Comparison of ENCODE assay signal across 24 cellular contexts in the genomic region with DNA sequence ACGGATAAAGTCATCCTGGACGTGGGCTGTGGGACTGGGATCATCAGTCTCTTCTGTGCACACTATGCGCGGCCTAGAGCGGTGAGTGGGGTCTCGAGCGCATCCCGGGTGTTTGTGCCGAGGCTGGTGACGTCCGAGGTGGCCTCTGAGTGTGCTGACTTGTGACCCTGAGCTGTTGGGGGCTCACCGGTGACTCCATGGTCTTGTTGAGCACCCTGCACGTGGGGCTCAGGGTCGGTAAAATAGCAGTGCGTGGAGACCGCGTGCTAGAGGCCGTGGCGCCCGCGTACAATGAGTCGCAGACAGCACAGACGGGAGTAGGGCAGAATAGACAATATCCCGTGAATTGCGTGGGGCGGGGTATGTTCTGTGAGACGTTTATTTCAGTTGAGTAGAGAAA. TPM values are rescaled to one million over a fixed set of nuclear protein-coding genes. Genes with fewer than 3 reads are reported as not detected.
DNase-seq lines count a peak whose midpoint lies in the region; ATAC-seq and TF ChIP-seq lines count a peak whose summit lies in the region.
"Had no signal": no experiment of that assay in that cellular context is flagged by ENCODE, and none has a peak within 500 bp of the region (broad histone marks: within the 10 kb centered on the region; RNA-seq: fewer than 3 reads in every experiment).

No MANE protein-coding gene starts in this region.

- H2BK12ac ChIP-seq in mesenchymal stem cell (ENCODE audit: low read length in 2 of 2), result no peak overlapping the region

- H3K27me3 Mint-ChIP-seq in activated CD4-positive, alpha-beta T cell treated with anti-CD3 and anti-CD28 coated beads, Interleukin-2, amount 10 ng/mL, durations not matched to agents 24 days and 14 days, result no peaks in the 10 kb centered on the region
- no peaks in the 10 kb centered on the region for H3K27me3 Mint-ChIP-seq in CD8-positive, alpha-beta T cell (ENCODE audit: low read depth)
- H3K27me3 Mint-ChIP-seq: B cell; CD4-positive, CD25-positive, alpha-beta regulatory T cell; CD8-positive, alpha-beta memory T cell had no signal

- H3K27ac ChIP-seq in CD8-positive, alpha-beta T cell (ENCODE audit: low read depth, low read length), result no peak overlapping the region
- H3K27ac ChIP-seq in mesenchymal stem cell (ENCODE audit: low read length, poor library complexity, severe bottlenecking) (no peak overlapping the region), right lobe of liver (no peak overlapping the region)
- H3K27ac ChIP-seq: 22Rv1, BLaER1, C4-2B had no signal

- H3K36me3 ChIP-seq in CD8-positive, alpha-beta T cell (ENCODE audit: insufficient read depth, low read length), result peaks cover 87% of the 10 kb centered on the region
- H3K36me3 ChIP-seq in mesenchymal stem cell (ENCODE audit: control insufficient read depth in 1 of 2, insufficient read depth in 2 of 2, low read depth in 1 of 2, low read length in 2 of 2) (peaks cover 75 to 98% of the 10 kb centered on the region in 2 experiments), right lobe of liver (peaks cover 11 to 81% (median 29%) of the 10 kb centered on the region in 4 donors)

- no peaks in the 10 kb centered on the region for H3K4me1 Mint-ChIP-seq in activated CD4-positive, alpha-beta T cell treated with anti-CD3 and anti-CD28 coated beads, Interleukin-2, amount 10 ng/mL, durations not matched to agents 24 days and 14 days
- H3K4me1 Mint-ChIP-seq in CD8-positive, alpha-beta T cell (ENCODE audit: low read depth), result peaks cover 49% of the 10 kb centered on the region
- peaks cover 41% of the 10 kb centered on the region for H3K4me1 Mint-ChIP-seq in stimulated activated effector memory CD8-positive, alpha-beta T cell treated with anti-CD3 and anti-CD28 coated beads, Interleukin-12 subunit alpha, Interleukin-12 subunit beta, amount 100 ng/mL, for 72 hours
- H3K4me1 Mint-ChIP-seq: B cell, GM23338, H9 had no signal

- no peaks in the 10 kb centered on the region for H3K9me3 ChIP-seq in CD8-positive, alpha-beta T cell (ENCODE audit: low read length)
- H3K9me3 ChIP-seq in mesenchymal stem cell (ENCODE audit: control insufficient read depth, low read length) (peaks cover 5% of the 10 kb centered on the region), right lobe of liver (no peaks in the 10 kb centered on the region)

- no peak overlapping the region for H2AK5ac ChIP-seq in mesenchymal stem cell (ENCODE audit: low read length, severe bottlenecking)

- no peak overlapping the region for H2BK5ac ChIP-seq in mesenchymal stem cell (ENCODE audit: low read depth, low read length, poor library complexity, severe bottlenecking)

- no peak overlapping the region for H3K4me2 ChIP-seq in mesenchymal stem cell (ENCODE audit: low read length, poor library complexity, severe bottlenecking)
- H3K4me2 ChIP-seq: BLaER1, GM23338 had no signal

- H3K4me3 Mint-ChIP-seq in activated CD4-positive, alpha-beta T cell treated with anti-CD3 and anti-CD28 coated beads, Interleukin-2, amount 10 ng/mL, durations not matched to agents 24 days and 14 days, result no peak overlapping the region
- H3K4me3 Mint-ChIP-seq in CD8-positive, alpha-beta T cell, result no peak overlapping the region
- H3K4me3 Mint-ChIP-seq in stimulated activated effector memory CD8-positive, alpha-beta T cell treated with anti-CD3 and anti-CD28 coated beads, Interleukin-12 subunit alpha, Interleukin-12 subunit beta, amount 100 ng/mL, for 72 hours, result no peak overlapping the region
- H3K4me3 Mint-ChIP-seq: B cell; CD4-positive, CD25-positive, alpha-beta regulatory T cell; CD8-positive, alpha-beta memory T cell; GM23338; H9 had no signal

- H3K18ac ChIP-seq in mesenchymal stem cell (ENCODE audit: low read depth in 1 of 2, low read length in 2 of 2), result no peak overlapping the region

- peaks cover 30% of the 10 kb centered on the region for H3K4me1 ChIP-seq in CD8-positive, alpha-beta T cell (ENCODE audit: insufficient read depth, low read length)
- H3K4me1 ChIP-seq in mesenchymal stem cell (ENCODE audit: control insufficient read depth, insufficient read depth, low read depth, low read length) (peaks cover 3% of the 10 kb centered on the region), right lobe of liver (no peaks in the 10 kb centered on the region)
- H3K4me1 ChIP-seq: BLaER1 had no signal

- H2AFZ ChIP-seq in mesenchymal stem cell (ENCODE audit: low read depth, low read length), result no peak overlapping the region
- H2AFZ ChIP-seq: GM23338 had no signal

- no peak overlapping the region for H2BK120ac ChIP-seq in mesenchymal stem cell (ENCODE audit: low read depth, low read length)

- H3K27me3 ChIP-seq in CD8-positive, alpha-beta T cell (ENCODE audit: insufficient read depth, low read length), result no peaks in the 10 kb centered on the region
- H3K27me3 ChIP-seq in mesenchymal stem cell (ENCODE audit: control insufficient read depth in 1 of 2, insufficient read depth in 1 of 2, low read length in 2 of 2) (no peaks in the 10 kb centered on the region), right lobe of liver (no peaks in the 10 kb centered on the region)
- H3K27me3 ChIP-seq: BLaER1 had no signal

- no peak overlapping the region for H3K14ac ChIP-seq in mesenchymal stem cell (ENCODE audit: low read length in 2 of 2)

- POLR2A ChIA-PET in CD8-positive, alpha-beta T cell (lab: Charles Lee), result no interaction called here

- H4K8ac ChIP-seq in mesenchymal stem cell (ENCODE audit: low read length), result no peak overlapping the region

- H3K36me3 Mint-ChIP-seq in activated CD4-positive, alpha-beta T cell treated with anti-CD3 and anti-CD28 coated beads, Interleukin-2, amount 10 ng/mL, durations not matched to agents 24 days and 14 days (ENCODE audit: low read depth), result peaks cover 87% of the 10 kb centered on the region
- peaks cover 97% of the 10 kb centered on the region for H3K36me3 Mint-ChIP-seq in CD8-positive, alpha-beta T cell
- peaks cover 100% of the 10 kb centered on the region for H3K36me3 Mint-ChIP-seq in stimulated activated effector memory CD8-positive, alpha-beta T cell treated with anti-CD3 and anti-CD28 coated beads, Interleukin-12 subunit alpha, Interleukin-12 subunit beta, amount 100 ng/mL, for 72 hours

- no peak overlapping the region for H3K9ac ChIP-seq in mesenchymal stem cell (ENCODE audit: low read length)
- H3K9ac ChIP-seq: BLaER1 had no signal

- TF ChIP-seq CTCF in CD8-positive, alpha-beta T cell (IDR thresholded peaks at IDR 0.05), result no peak
- no peak for TF ChIP-seq CTCF in right lobe of liver (IDR thresholded peaks at IDR 0.05)

- peak overlapping the region; percentile 31 for H4K91ac ChIP-seq in mesenchymal stem cell (ENCODE audit: low read length)

- DNase-seq in activated CD4-positive, alpha-beta T cell treated with anti-CD3 and anti-CD28 coated beads, Interleukin-2, amount 10 ng/mL, durations not matched to agents 24 days and 14 days, result peak; percentile 45
- DNase-seq in activated CD4-positive, alpha-beta T cell treated with anti-CD3 and anti-CD28 coated beads, Interleukin-2, amount 50 U/mL, for 4 hours, result no peak
- DNase-seq in CD8-positive, alpha-beta T cell, result no peak
- no peak for DNase-seq in mesenchymal stem cell
- no peak for DNase-seq in stimulated activated effector memory CD8-positive, alpha-beta T cell treated with anti-CD3 and anti-CD28 coated beads, Interleukin-12 subunit alpha, Interleukin-12 subunit beta, amount 100 ng/mL, for 72 hours (ENCODE audit: low spot score in 2 of 2)
- DNase-seq in right lobe of liver, result no peak
- DNase-seq in globus pallidus (ENCODE audit: low spot score), result no peak
- DNase-seq: Calu3; CD4-positive, CD25-positive, alpha-beta regulatory T cell; CD8-positive, alpha-beta memory T cell; COR-L47; DMS53; DMS79 treated with DMSO at 0.1 percent for 48 hours; GF-D8; H9 had no signal

- intact Hi-C loops in activated CD4-positive, alpha-beta T cell treated with anti-CD3 and anti-CD28 coated beads, Interleukin-2, amount 10 ng/mL, durations not matched to agents 24 days and 14 days (cut with micrococcal nuclease), result no loop called here
- intact Hi-C loops in CD8-positive, alpha-beta T cell (cut with DNase I, micrococcal nuclease), result no loop called here
- intact Hi-C loops in right lobe of liver (cut with DNase I), result no loop called here

- no peak overlapping the region for H3K4me3 ChIP-seq in CD8-positive, alpha-beta T cell (ENCODE audit: low read depth, low read length)
- no peak overlapping the region for H3K4me3 ChIP-seq in mesenchymal stem cell (ENCODE audit: insufficient read depth in 1 of 2, low read depth in 1 of 2, low read length in 2 of 2)
- no peak overlapping the region for H3K4me3 ChIP-seq in right lobe of liver
- H3K4me3 ChIP-seq: BLaER1, GM23338 had no signal

- H3K4ac ChIP-seq in mesenchymal stem cell (ENCODE audit: low read depth in 1 of 2, low read length in 2 of 2), result no peak overlapping the region

- 98% methylated on average over 27 of the region's 27 CpGs for WGBS in mesenchymal stem cell
- WGBS in right lobe of liver (ENCODE audit: insufficient coverage, low coverage, low lambda C conversion rate, missing lambda C conversion rate), result 92% methylated on average over 24 of the region's 27 CpGs

- H3K9me3 Mint-ChIP-seq in activated CD4-positive, alpha-beta T cell treated with anti-CD3 and anti-CD28 coated beads, Interleukin-2, amount 10 ng/mL, durations not matched to agents 24 days and 14 days, result peaks cover 2% of the 10 kb centered on the region
- no peaks in the 10 kb centered on the region for H3K9me3 Mint-ChIP-seq in CD8-positive, alpha-beta T cell
- H3K9me3 Mint-ChIP-seq in stimulated activated effector memory CD8-positive, alpha-beta T cell treated with anti-CD3 and anti-CD28 coated beads, Interleukin-12 subunit alpha, Interleukin-12 subunit beta, amount 100 ng/mL, for 72 hours, result no peaks in the 10 kb centered on the region
- H3K9me3 Mint-ChIP-seq: GM23338, H9 had no signal

- CTCF ChIA-PET in CD8-positive, alpha-beta T cell (lab: Charles Lee), result no interaction called here

- TF ChIP-seq POLR2A in right lobe of liver (IDR thresholded peaks at IDR 0.05), result no peak

- no peak overlapping the region for H2BK15ac ChIP-seq in mesenchymal stem cell (ENCODE audit: low read depth, poor library complexity, severe bottlenecking)

- no peak overlapping the region for H3K23ac ChIP-seq in mesenchymal stem cell (ENCODE audit: low read length in 2 of 2)

- H3K27ac Mint-ChIP-seq in activated CD4-positive, alpha-beta T cell treated with anti-CD3 and anti-CD28 coated beads, Interleukin-2, amount 10 ng/mL, durations not matched to agents 24 days and 14 days, result no peak overlapping the region
- H3K27ac Mint-ChIP-seq in CD8-positive, alpha-beta T cell, result peak overlapping the region; percentile 27
- peak overlapping the region; percentile 63 for H3K27ac Mint-ChIP-seq in stimulated activated effector memory CD8-positive, alpha-beta T cell treated with anti-CD3 and anti-CD28 coated beads, Interleukin-12 subunit alpha, Interleukin-12 subunit beta, amount 100 ng/mL, for 72 hours
- H3K27ac Mint-ChIP-seq: B cell; CD4-positive, CD25-positive, alpha-beta regulatory T cell; GM23338; H9 had no signal

- ATAC-seq in CD8-positive, alpha-beta T cell, result no peak
- ATAC-seq in stimulated activated effector memory CD8-positive, alpha-beta T cell treated with anti-CD3 and anti-CD28 coated beads, Interleukin-12 subunit alpha, Interleukin-12 subunit beta, amount 100 ng/mL, for 72 hours, result no peak
- ATAC-seq in right lobe of liver, result no peak
- ATAC-seq: GM23338, HCT116 had no signal

- peaks cover 53% of the 10 kb centered on the region for H3K79me1 ChIP-seq in mesenchymal stem cell (replicated peaks; ENCODE audit: low read length, poor library complexity, severe bottlenecking)

RNA-seq across cellular contexts. Expression of gene PRMT2, which starts 13.1 kb away (rescaled TPM):
- total RNA-seq in activated CD4-positive, alpha-beta T cell treated with anti-CD3 and anti-CD28 coated beads, Interleukin-2, amount 10 ng/mL, durations not matched to agents 24 days and 14 days, result 56.7 and 59.4 TPM in 2 replicates
- 10 to 100 TPM; 78.8 to 78.9 TPM for total RNA-seq in CD8-positive, alpha-beta T cell
- 52.5 TPM for polyA plus RNA-seq in mesenchymal stem cell (2013, experiment 1 of 2)
- polyA plus RNA-seq in mesenchymal stem cell (2013, experiment 2 of 2), result 50.4 TPM
- total RNA-seq in right lobe of liver, result 10 to 100 TPM; 12.4 to 28.0 (median 19.6) TPM

RNA-seq across cellular contexts. Expression of gene S100B, which starts 43.7 kb away (rescaled TPM):
- not detected in 2 replicates for total RNA-seq in activated CD4-positive, alpha-beta T cell treated with anti-CD3 and anti-CD28 coated beads, Interleukin-2, amount 10 ng/mL, durations not matched to agents 24 days and 14 days
- 10 to 100 TPM; 26.9 to 27.1 TPM for total RNA-seq in CD8-positive, alpha-beta T cell
- not detected for polyA plus RNA-seq in mesenchymal stem cell (2013, experiment 1 of 2)
- not detected for polyA plus RNA-seq in mesenchymal stem cell (2013, experiment 2 of 2)
- total RNA-seq in right lobe of liver, result under 1 TPM in 3 of 6 experiments, not detected in 3; 0.49 to 0.78 (median 0.62) TPM
- total RNA-seq: B cell; Calu3; CD4-positive, CD25-positive, alpha-beta regulatory T cell; G401; H4 had no signal
- polyA plus RNA-seq: AG04450 had no signal

Comparison
In these comparisons a context has a peak if more than half of its experiments do, and no peak if none do; other contexts are left out.
1. RNA of gene S100B, which starts 43.7 kb away (total RNA-seq): 26.9 to 27.1 TPM in CD8-positive, alpha-beta T cell; 0.49 to 0.78 TPM in right lobe of liver and not detected in activated CD4-positive, alpha-beta T cell treated with anti-CD3 and anti-CD28 coated beads, Interleukin-2, amount 10 ng/mL, durations not matched to agents 24 days and 14 days; every median in the first group is over 10 times any median in the second.